8 cellular contexts compared by ENCODE assay signal in genomic region chr12:48004039-48004940, GRCh38. TPM values are rescaled to one million over a fixed set of nuclear protein-coding genes. Genes with fewer than 3 reads are reported as not detected.
DNase-seq lines count a peak whose midpoint lies in the region; ATAC-seq lines count a peak whose summit lies in the region.

Gene COL2A1, minus strand, starts transcription at chr12:48004476. Its CDS starts 155 bp downstream, at chr12:48004321.

- H3K9me3 ChIP-seq in BLaER1 treated with 17β-estradiol and CSF1 and Interleukin-3, amounts not matched to agents 10 nM and 100 nM (replicated peaks in 1 of 11), result no peaks in the 10 kb centered on the region
- H3K9me3 ChIP-seq in iPS-20b (ENCODE audit: insufficient read depth, low read depth, low read length), result no peaks in the 10 kb centered on the region

- H3K9ac ChIP-seq in BLaER1 treated with 17β-estradiol and CSF1 and Interleukin-3, amounts not matched to agents 10 nM and 100 nM, result peak within 1 kb of the TSS in 5 of 11 experiments; percentile 7 to 52 (median 39); a peak in 6 of 22 replicates
- H3K9ac ChIP-seq in iPS-20b (ENCODE audit: low read depth, low read length), result peak within 1 kb of the TSS; percentile 54; the same call in 1 of the 2 replicates

- peak; percentile 45 for ATAC-seq in stimulated activated naive CD8-positive, alpha-beta T cell treated with anti-CD3 and anti-CD28 coated beads, Interleukin-15, Interleukin-2, amounts not matched to agents 100 U/mL and 50 U/mL, for 24 hours
- no peak for ATAC-seq in GM21528 (IDR thresholded peaks at IDR 0.05; ENCODE audit: low FRiP score, unreplicated experiment)

- H3K36me3 ChIP-seq in BLaER1 treated with 17β-estradiol and CSF1 and Interleukin-3, amounts not matched to agents 10 nM and 100 nM, result no peaks in the 10 kb centered on the region
- no peaks in the 10 kb centered on the region for H3K36me3 ChIP-seq in iPS-20b (ENCODE audit: insufficient read depth, low read depth, low read length)

- no peaks in the 10 kb centered on the region for H3K9me3 Mint-ChIP-seq in activated naive CD4-positive, alpha-beta T cell treated with anti-CD3 and anti-CD28 coated beads, Interleukin-2, amount 10 ng/mL, durations not matched to agents 7 days and 5 days

- peak; percentile 16 to 19 for DNase-seq in Kasumi-1 (lab: John Stamatoyannopoulos, UW)
- DNase-seq in activated naive CD4-positive, alpha-beta T cell treated with anti-CD3 and anti-CD28 coated beads, Interleukin-2, amount 10 ng/mL, durations not matched to agents 7 days and 5 days, result peak; percentile 38
- DNase-seq in stimulated activated naive CD8-positive, alpha-beta T cell treated with anti-CD3 and anti-CD28 coated beads, Interleukin-15, Interleukin-2, amounts not matched to agents 100 U/mL and 50 U/mL, for 24 hours, result peak; percentile 39
- no peak for DNase-seq in amygdala (lab: John Stamatoyannopoulos, UW)
- no peak for DNase-seq in G401 (ENCODE audit: low spot score)

- CTCF ChIA-PET in activated naive CD4-positive, alpha-beta T cell treated with anti-CD3 and anti-CD28 coated beads, Interleukin-2, amount 10 ng/mL, durations not matched to agents 7 days and 5 days (lab: Charles Lee), result no interaction called here

- H3K27me3 ChIP-seq in BLaER1 treated with 17β-estradiol and CSF1 and Interleukin-3, amounts not matched to agents 10 nM and 100 nM, result peaks cover 71 to 89% (median 80%) of the 10 kb centered on the region in 11 experiments
- peaks cover 100% of the 10 kb centered on the region for H3K27me3 ChIP-seq in iPS-20b (ENCODE audit: insufficient read depth, low read length)

- H3K36me3 Mint-ChIP-seq in activated naive CD4-positive, alpha-beta T cell treated with anti-CD3 and anti-CD28 coated beads, Interleukin-2, amount 10 ng/mL, durations not matched to agents 7 days and 5 days, result no peaks in the 10 kb centered on the region

- H3K4me2 ChIP-seq in BLaER1 treated with 17β-estradiol and CSF1 and Interleukin-3, amounts not matched to agents 10 nM and 100 nM, result peak within 1 kb of the TSS; percentile 85 to 95 (median 89)

- in situ Hi-C loops in G401 (cut with HindIII; ENCODE audit: low sequenced_read_pairs), result no loop called here

- H3K4me1 Mint-ChIP-seq in activated naive CD4-positive, alpha-beta T cell treated with anti-CD3 and anti-CD28 coated beads, Interleukin-2, amount 10 ng/mL, durations not matched to agents 7 days and 5 days, result peaks cover 31% of the 10 kb centered on the region

- peak within 1 kb of the TSS; percentile 18 for H3K4me3 Mint-ChIP-seq in activated naive CD4-positive, alpha-beta T cell treated with anti-CD3 and anti-CD28 coated beads, Interleukin-2, amount 10 ng/mL, durations not matched to agents 7 days and 5 days

- H3K4me3 ChIP-seq in BLaER1 treated with 17β-estradiol and CSF1 and Interleukin-3, amounts not matched to agents 10 nM and 100 nM, result peak within 1 kb of the TSS; percentile 38 to 68 (median 53)
- H3K4me3 ChIP-seq in iPS-20b (ENCODE audit: low read length), result peak within 1 kb of the TSS; percentile 69

- no peak within 1 kb of the TSS for H3K27ac ChIP-seq in BLaER1 treated with 17β-estradiol and CSF1 and Interleukin-3, amounts not matched to agents 10 nM and 100 nM
- no peak within 1 kb of the TSS for H3K27ac ChIP-seq in iPS-20b (ENCODE audit: low read length)

- peak within 1 kb of the TSS; percentile 34 for H3K27ac Mint-ChIP-seq in activated naive CD4-positive, alpha-beta T cell treated with anti-CD3 and anti-CD28 coated beads, Interleukin-2, amount 10 ng/mL, durations not matched to agents 7 days and 5 days

- H3K27me3 Mint-ChIP-seq in activated naive CD4-positive, alpha-beta T cell treated with anti-CD3 and anti-CD28 coated beads, Interleukin-2, amount 10 ng/mL, durations not matched to agents 7 days and 5 days, result peaks cover 100% of the 10 kb centered on the region

- H4K20me1 ChIP-seq in BLaER1 treated with 17β-estradiol and CSF1 and Interleukin-3, amounts not matched to agents 10 nM and 100 nM, result peaks cover 0 to 53% (median 32%) of the 10 kb centered on the region in 11 experiments; a peak in 17 of 22 replicates

- H3K4me1 ChIP-seq in BLaER1 treated with 17β-estradiol and CSF1 and Interleukin-3, amounts not matched to agents 10 nM and 100 nM, result peaks cover 25 to 37% (median 35%) of the 10 kb centered on the region in 10 experiments; a peak in 19 of 20 replicates
- H3K4me1 ChIP-seq in iPS-20b (ENCODE audit: insufficient read depth, low read length), result peaks cover 19% of the 10 kb centered on the region; the same call in 1 of the 2 replicates

RNA-seq across cellular contexts. Expression of gene COL2A1, which starts in this region (rescaled TPM):
- 0.74 and 3.1 TPM in 2 replicates for total RNA-seq in G401 (2014; rRNA removed; shearing (Covaris generic))

Comparison
In these comparisons a context has a peak if more than half of its experiments do, and no peak if none do; other contexts are left out.
1. DNase-seq: peak in Kasumi-1 (2 of 2), activated naive CD4-positive, alpha-beta T cell treated with anti-CD3 and anti-CD28 coated beads, Interleukin-2, amount 10 ng/mL, durations not matched to agents 7 days and 5 days (single experiment) and stimulated activated naive CD8-positive, alpha-beta T cell treated with anti-CD3 and anti-CD28 coated beads, Interleukin-15, Interleukin-2, amounts not matched to agents 100 U/mL and 50 U/mL, for 24 hours (single experiment); none in amygdala (0 of 56) and G401 (single experiment).